21 cellular contexts compared by ENCODE assay signal in genomic region chr12:47839214-47839613, GRCh38. TPM values are rescaled to one million over a fixed set of nuclear protein-coding genes. Genes with fewer than 3 reads are reported as not detected.
DNase-seq lines count a peak whose midpoint lies in the region; TF ChIP-seq lines count a peak whose summit lies in the region.
"Had no signal": no experiment of that assay in that cellular context is flagged by ENCODE, and none has a peak within 500 bp of the region (broad histone marks: within the 10 kb centered on the region; RNA-seq: fewer than 3 reads in every experiment).

No MANE protein-coding gene starts in this region.

- H3K4me3 ChIP-seq in endodermal cell (ENCODE audit: low read length) (no peak overlapping the region), osteoblast (ENCODE audit: insufficient read depth, low read length) (no peak overlapping the region)
- H3K4me3 ChIP-seq: body of pancreas, esophagus squamous epithelium, prostate gland had no signal

- no peak overlapping the region for H3K9ac ChIP-seq in endodermal cell (ENCODE audit: extremely low read depth, low read length, poor library complexity, severe bottlenecking)

- H2AFZ ChIP-seq in osteoblast (ENCODE audit: low read length) = no peak overlapping the region

- H4K20me1 ChIP-seq in osteoblast (ENCODE audit: insufficient read depth, low read length) = peaks cover 2% of the 10 kb centered on the region

- H3K27me3 ChIP-seq in endodermal cell (ENCODE audit: control insufficient read depth, insufficient read depth, low read length, poor library complexity, severe bottlenecking) = no peaks in the 10 kb centered on the region
- H3K27me3 ChIP-seq in osteoblast (ENCODE audit: insufficient read depth, low read length) = no peaks in the 10 kb centered on the region
- H3K27me3 ChIP-seq: body of pancreas, esophagus squamous epithelium had no signal

- H3K79me2 ChIP-seq in osteoblast (ENCODE audit: insufficient read depth, low read length) = no peaks in the 10 kb centered on the region

- no peak overlapping the region for H3K4me3 Mint-ChIP-seq in activated CD4-positive, alpha-beta T cell treated with anti-CD3 and anti-CD28 coated beads, Interleukin-2, amount 10 ng/mL, durations not matched to agents 24 days and 14 days
- H3K4me3 Mint-ChIP-seq in endodermal cell = no peak overlapping the region
- H3K4me3 Mint-ChIP-seq: CD8-positive, alpha-beta memory T cell; IgD-negative memory B cell; T-cell; type B pancreatic cell had no signal

- POLR2A ChIA-PET in RWPE1 (lab: Yijun Ruan, JAX; ENCODE audit: low non-redundant PET) = no interaction called here

- no peak overlapping the region for H3K4me2 ChIP-seq in osteoblast (ENCODE audit: insufficient read depth, low read length)

- TF ChIP-seq CTCF in endodermal cell (conservative IDR thresholded peaks at IDR 0.05) (no peak), osteoblast (IDR thresholded peaks at IDR 0.05; ENCODE audit: extremely low read depth, low read depth, low read length) (no peak), RWPE1 (conservative IDR thresholded peaks at IDR 0.05; ENCODE audit: low read depth) (no peak)

- peaks cover 55% of the 10 kb centered on the region for H3K4me1 Mint-ChIP-seq in activated CD4-positive, alpha-beta T cell treated with anti-CD3 and anti-CD28 coated beads, Interleukin-2, amount 10 ng/mL, durations not matched to agents 24 days and 14 days
- H3K4me1 Mint-ChIP-seq in endodermal cell = peaks cover 23% of the 10 kb centered on the region

- H3K36me3 ChIP-seq in endodermal cell (ENCODE audit: control insufficient read depth, insufficient read depth, low read length) = no peaks in the 10 kb centered on the region
- H3K36me3 ChIP-seq in osteoblast (ENCODE audit: insufficient read depth, low read length) = no peaks in the 10 kb centered on the region
- H3K36me3 ChIP-seq: prostate gland had no signal

- H3K9me3 Mint-ChIP-seq in activated CD4-positive, alpha-beta T cell treated with anti-CD3 and anti-CD28 coated beads, Interleukin-2, amount 10 ng/mL, durations not matched to agents 24 days and 14 days = no peaks in the 10 kb centered on the region
- no peaks in the 10 kb centered on the region for H3K9me3 Mint-ChIP-seq in endodermal cell
- H3K9me3 Mint-ChIP-seq: CD8-positive, alpha-beta memory T cell; IgD-negative memory B cell; T-cell; type B pancreatic cell had no signal

- peak overlapping the region; percentile 41 for H3K27ac Mint-ChIP-seq in activated CD4-positive, alpha-beta T cell treated with anti-CD3 and anti-CD28 coated beads, Interleukin-2, amount 10 ng/mL, durations not matched to agents 24 days and 14 days
- no peak overlapping the region for H3K27ac Mint-ChIP-seq in endodermal cell
- H3K27ac Mint-ChIP-seq: T-cell, type B pancreatic cell had no signal

- H3K36me3 Mint-ChIP-seq in activated CD4-positive, alpha-beta T cell treated with anti-CD3 and anti-CD28 coated beads, Interleukin-2, amount 10 ng/mL, durations not matched to agents 24 days and 14 days (ENCODE audit: low read depth) = peaks cover 20% of the 10 kb centered on the region
- no peaks in the 10 kb centered on the region for H3K36me3 Mint-ChIP-seq in endodermal cell (ENCODE audit: low read depth)
- H3K36me3 Mint-ChIP-seq: CD8-positive, alpha-beta memory T cell; IgD-negative memory B cell; T-cell; type B pancreatic cell had no signal

- DNase-seq in activated CD4-positive, alpha-beta T cell treated with anti-CD3 and anti-CD28 coated beads, Interleukin-2, amount 10 ng/mL, durations not matched to agents 24 days and 14 days = peak; percentile 57
- DNase-seq in activated CD4-positive, alpha-beta T cell treated with anti-CD3 and anti-CD28 coated beads, Interleukin-2, amount 50 U/mL, for 48 hours = no peak
- DNase-seq in NCI-H2171 (lab: John Stamatoyannopoulos, UW) (peak; percentile 53), endodermal cell (peak; percentile 59), osteoblast (ENCODE audit: insufficient read length, low spot score, missing footprints) (peak; percentile 58), NCI-H2081 (lab: John Stamatoyannopoulos, UW) (no peak), RWPE1 (ENCODE audit: low spot score) (no peak), AG20443 (ENCODE audit: low spot score) (no peak)
- DNase-seq: 8988T; activated CD4-positive, CD25-positive, alpha-beta regulatory T cell treated with anti-CD3 and anti-CD28 coated beads, Interleukin-2, amount 50 U/mL, for 72 hours; CD8-positive, alpha-beta memory T cell; DMS153; effector memory CD4-positive, alpha-beta T cell; esophagus squamous epithelium; NCI-H2029; NCI-H510A had no signal

- H3K9me3 ChIP-seq in endodermal cell (ENCODE audit: control insufficient read depth, low read length) (no peaks in the 10 kb centered on the region), osteoblast (ENCODE audit: low read depth, low read length) (no peaks in the 10 kb centered on the region)
- H3K9me3 ChIP-seq: body of pancreas, esophagus squamous epithelium, prostate gland had no signal

- no peaks in the 10 kb centered on the region for H3K4me1 ChIP-seq in endodermal cell (ENCODE audit: control insufficient read depth, insufficient read depth, low read length)
- no peaks in the 10 kb centered on the region for H3K4me1 ChIP-seq in osteoblast (ENCODE audit: insufficient read depth, low read length)
- H3K4me1 ChIP-seq: prostate gland had no signal

- no peaks in the 10 kb centered on the region for H3K27me3 Mint-ChIP-seq in activated CD4-positive, alpha-beta T cell treated with anti-CD3 and anti-CD28 coated beads, Interleukin-2, amount 10 ng/mL, durations not matched to agents 24 days and 14 days
- H3K27me3 Mint-ChIP-seq in endodermal cell (ENCODE audit: insufficient read depth) = peaks cover 14% of the 10 kb centered on the region
- H3K27me3 Mint-ChIP-seq: IgD-negative memory B cell, T-cell had no signal

- CTCF ChIA-PET in RWPE1 (lab: Yijun Ruan, JAX) = interaction anchor here (0.6 to 4.3 kb wide), 11 partner anchors 10 to 131 kb away, joined by 3 to 35 read pairs (median 7); no protein-coding TSS in a partner anchor

- WGBS in endodermal cell (ENCODE audit: insufficient coverage in 1 of 2, insufficient read length in 1 of 2), 2 experiments = 83 to 84% methylated on average over 4 to 7 of the region's 7 CpGs

- intact Hi-C loops in activated CD4-positive, alpha-beta T cell treated with anti-CD3 and anti-CD28 coated beads, Interleukin-2, amount 10 ng/mL, durations not matched to agents 24 days and 14 days (cut with micrococcal nuclease) = loop anchor here (5.0 kb wide), 1 partner anchor 187 kb away; no protein-coding TSS in a partner anchor

- H3K27ac ChIP-seq in endodermal cell (ENCODE audit: low read depth, low read length) (no peak overlapping the region), osteoblast (ENCODE audit: low read depth, low read length) (no peak overlapping the region), RWPE1 (no peak overlapping the region)
- H3K27ac ChIP-seq: body of pancreas, esophagus squamous epithelium, prostate gland had no signal

RNA-seq across cellular contexts. Expression of gene HDAC7, which starts 19.5 kb away (rescaled TPM):
- 405 and 419 TPM in 2 replicates for total RNA-seq in activated CD4-positive, alpha-beta T cell treated with anti-CD3 and anti-CD28 coated beads, Interleukin-2, amount 10 ng/mL, durations not matched to agents 24 days and 14 days
- total RNA-seq in endodermal cell (100 to 1,000 TPM; 146 to 154 TPM), osteoblast (39.8 and 41.3 TPM in 2 replicates)
- polyA plus RNA-seq in endodermal cell (2013, experiment 1 of 2) = 73.0 TPM
- 68.5 TPM for polyA plus RNA-seq in endodermal cell (2013, experiment 2 of 2)

Comparison
In these comparisons a context has a peak if more than half of its experiments do, and no peak if none do; other contexts are left out.
1. DNase-seq: peak in activated CD4-positive, alpha-beta T cell treated with anti-CD3 and anti-CD28 coated beads, Interleukin-2, amount 10 ng/mL, durations not matched to agents 24 days and 14 days (single experiment), NCI-H2171 (single experiment), endodermal cell (single experiment) and osteoblast (single experiment); none in activated CD4-positive, alpha-beta T cell treated with anti-CD3 and anti-CD28 coated beads, Interleukin-2, amount 50 U/mL, for 48 hours (0 of 2), NCI-H2081 (0 of 2), RWPE1 (single experiment) and AG20443 (single experiment).